In the genomic region with DNA sequence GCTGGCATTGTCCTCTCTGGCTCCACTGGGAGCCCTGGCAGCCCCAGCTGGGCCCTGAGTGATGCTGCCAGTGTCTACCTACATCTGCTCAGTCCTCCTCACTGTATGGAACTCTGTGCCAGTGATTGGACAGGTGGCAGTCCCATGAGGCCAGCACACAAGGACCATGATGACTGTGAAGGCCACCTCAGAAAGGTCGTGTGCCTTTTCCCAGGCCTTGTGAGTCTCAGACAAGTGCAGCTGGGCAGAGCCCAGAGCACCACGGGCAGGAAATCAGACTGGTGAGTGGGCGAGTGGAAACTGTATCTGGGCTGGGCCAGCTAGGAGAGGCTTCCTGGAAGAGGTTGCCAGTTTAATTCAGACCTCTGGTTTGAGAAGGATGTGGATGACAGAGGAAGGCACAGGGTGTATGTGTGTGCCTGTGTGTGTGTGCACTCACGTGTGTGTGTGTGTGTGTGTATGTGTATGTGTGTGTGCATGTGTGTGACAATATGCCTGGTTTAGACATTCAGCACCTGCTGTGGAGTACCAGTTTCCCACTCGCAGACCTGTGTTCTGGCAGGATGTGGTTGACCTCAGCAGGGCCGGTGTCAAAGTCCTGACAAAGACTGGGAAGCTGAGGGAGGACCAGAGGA, we compare ENCODE assay signal across 1 cellular context.
TF ChIP-seq lines count a peak whose summit lies in the region.

No MANE protein-coding gene starts in this region.

TF ChIP-seq in GM12878, 131 proteins besides CTCF, POLR2A, EP300 and RAD21 (continues in another document):
- TF ChIP-seq, protein P1, sequence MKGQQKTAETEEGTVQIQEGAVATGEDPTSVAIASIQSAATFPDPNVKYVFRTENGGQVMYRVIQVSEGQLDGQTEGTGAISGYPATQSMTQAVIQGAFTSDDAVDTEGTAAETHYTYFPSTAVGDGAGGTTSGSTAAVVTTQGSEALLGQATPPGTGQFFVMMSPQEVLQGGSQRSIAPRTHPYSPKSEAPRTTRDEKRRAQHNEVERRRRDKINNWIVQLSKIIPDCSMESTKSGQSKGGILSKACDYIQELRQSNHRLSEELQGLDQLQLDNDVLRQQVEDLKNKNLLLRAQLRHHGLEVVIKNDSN (IDR thresholded peaks at IDR 0.05; ENCODE audit: borderline replicate concordance, extremely low read length, insufficient read depth, low read depth, low read length): no peak
- no peak for TF ChIP-seq EZH2 (IDR thresholded peaks at IDR 0.05; ENCODE audit: borderline replicate concordance, control insufficient read depth, low read depth, low read length)
- no peak for TF ChIP-seq JUNB (IDR thresholded peaks at IDR 0.05)
- TF ChIP-seq ZNF24 (IDR thresholded peaks at IDR 0.05): no peak
- TF ChIP-seq YBX1 (IDR thresholded peaks at IDR 0.05): no peak
- TF ChIP-seq, protein P2, sequence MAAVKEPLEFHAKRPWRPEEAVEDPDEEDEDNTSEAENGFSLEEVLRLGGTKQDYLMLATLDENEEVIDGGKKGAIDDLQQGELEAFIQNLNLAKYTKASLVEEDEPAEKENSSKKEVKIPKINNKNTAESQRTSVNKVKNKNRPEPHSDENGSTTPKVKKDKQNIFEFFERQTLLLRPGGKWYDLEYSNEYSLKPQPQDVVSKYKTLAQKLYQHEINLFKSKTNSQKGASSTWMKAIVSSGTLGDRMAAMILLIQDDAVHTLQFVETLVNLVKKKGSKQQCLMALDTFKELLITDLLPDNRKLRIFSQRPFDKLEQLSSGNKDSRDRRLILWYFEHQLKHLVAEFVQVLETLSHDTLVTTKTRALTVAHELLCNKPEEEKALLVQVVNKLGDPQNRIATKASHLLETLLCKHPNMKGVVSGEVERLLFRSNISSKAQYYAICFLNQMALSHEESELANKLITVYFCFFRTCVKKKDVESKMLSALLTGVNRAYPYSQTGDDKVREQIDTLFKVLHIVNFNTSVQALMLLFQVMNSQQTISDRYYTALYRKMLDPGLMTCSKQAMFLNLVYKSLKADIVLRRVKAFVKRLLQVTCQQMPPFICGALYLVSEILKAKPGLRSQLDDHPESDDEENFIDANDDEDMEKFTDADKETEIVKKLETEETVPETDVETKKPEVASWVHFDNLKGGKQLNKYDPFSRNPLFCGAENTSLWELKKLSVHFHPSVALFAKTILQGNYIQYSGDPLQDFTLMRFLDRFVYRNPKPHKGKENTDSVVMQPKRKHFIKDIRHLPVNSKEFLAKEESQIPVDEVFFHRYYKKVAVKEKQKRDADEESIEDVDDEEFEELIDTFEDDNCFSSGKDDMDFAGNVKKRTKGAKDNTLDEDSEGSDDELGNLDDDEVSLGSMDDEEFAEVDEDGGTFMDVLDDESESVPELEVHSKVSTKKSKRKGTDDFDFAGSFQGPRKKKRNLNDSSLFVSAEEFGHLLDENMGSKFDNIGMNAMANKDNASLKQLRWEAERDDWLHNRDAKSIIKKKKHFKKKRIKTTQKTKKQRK (IDR thresholded peaks at IDR 0.05; ENCODE audit: low read depth, low read length): no peak
- no peak for TF ChIP-seq ZNF384 (IDR thresholded peaks at IDR 0.05; ENCODE audit: borderline replicate concordance, low read depth, low read length)
- no peak for TF ChIP-seq NFIC (IDR thresholded peaks at IDR 0.05; ENCODE audit: low read depth, low read length)
- TF ChIP-seq CBX5 (IDR thresholded peaks at IDR 0.05; ENCODE audit: low read depth): no peak
- no peak for TF ChIP-seq ZSCAN29 (IDR thresholded peaks at IDR 0.05)
- no peak for TF ChIP-seq BMI1 (IDR thresholded peaks at IDR 0.05; ENCODE audit: borderline replicate concordance)
- TF ChIP-seq, protein P3, sequence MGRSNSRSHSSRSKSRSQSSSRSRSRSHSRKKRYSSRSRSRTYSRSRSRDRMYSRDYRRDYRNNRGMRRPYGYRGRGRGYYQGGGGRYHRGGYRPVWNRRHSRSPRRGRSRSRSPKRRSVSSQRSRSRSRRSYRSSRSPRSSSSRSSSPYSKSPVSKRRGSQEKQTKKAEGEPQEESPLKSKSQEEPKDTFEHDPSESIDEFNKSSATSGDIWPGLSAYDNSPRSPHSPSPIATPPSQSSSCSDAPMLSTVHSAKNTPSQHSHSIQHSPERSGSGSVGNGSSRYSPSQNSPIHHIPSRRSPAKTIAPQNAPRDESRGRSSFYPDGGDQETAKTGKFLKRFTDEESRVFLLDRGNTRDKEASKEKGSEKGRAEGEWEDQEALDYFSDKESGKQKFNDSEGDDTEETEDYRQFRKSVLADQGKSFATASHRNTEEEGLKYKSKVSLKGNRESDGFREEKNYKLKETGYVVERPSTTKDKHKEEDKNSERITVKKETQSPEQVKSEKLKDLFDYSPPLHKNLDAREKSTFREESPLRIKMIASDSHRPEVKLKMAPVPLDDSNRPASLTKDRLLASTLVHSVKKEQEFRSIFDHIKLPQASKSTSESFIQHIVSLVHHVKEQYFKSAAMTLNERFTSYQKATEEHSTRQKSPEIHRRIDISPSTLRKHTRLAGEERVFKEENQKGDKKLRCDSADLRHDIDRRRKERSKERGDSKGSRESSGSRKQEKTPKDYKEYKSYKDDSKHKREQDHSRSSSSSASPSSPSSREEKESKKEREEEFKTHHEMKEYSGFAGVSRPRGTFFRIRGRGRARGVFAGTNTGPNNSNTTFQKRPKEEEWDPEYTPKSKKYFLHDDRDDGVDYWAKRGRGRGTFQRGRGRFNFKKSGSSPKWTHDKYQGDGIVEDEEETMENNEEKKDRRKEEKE (IDR thresholded peaks at IDR 0.05): no peak
- no peak for TF ChIP-seq HCFC1 (IDR thresholded peaks at IDR 0.05; ENCODE audit: low read length)
- TF ChIP-seq SIX5 (IDR thresholded peaks at IDR 0.05; ENCODE audit: low read depth, low read length, severe bottlenecking): no peak
- TF ChIP-seq, protein P4, sequence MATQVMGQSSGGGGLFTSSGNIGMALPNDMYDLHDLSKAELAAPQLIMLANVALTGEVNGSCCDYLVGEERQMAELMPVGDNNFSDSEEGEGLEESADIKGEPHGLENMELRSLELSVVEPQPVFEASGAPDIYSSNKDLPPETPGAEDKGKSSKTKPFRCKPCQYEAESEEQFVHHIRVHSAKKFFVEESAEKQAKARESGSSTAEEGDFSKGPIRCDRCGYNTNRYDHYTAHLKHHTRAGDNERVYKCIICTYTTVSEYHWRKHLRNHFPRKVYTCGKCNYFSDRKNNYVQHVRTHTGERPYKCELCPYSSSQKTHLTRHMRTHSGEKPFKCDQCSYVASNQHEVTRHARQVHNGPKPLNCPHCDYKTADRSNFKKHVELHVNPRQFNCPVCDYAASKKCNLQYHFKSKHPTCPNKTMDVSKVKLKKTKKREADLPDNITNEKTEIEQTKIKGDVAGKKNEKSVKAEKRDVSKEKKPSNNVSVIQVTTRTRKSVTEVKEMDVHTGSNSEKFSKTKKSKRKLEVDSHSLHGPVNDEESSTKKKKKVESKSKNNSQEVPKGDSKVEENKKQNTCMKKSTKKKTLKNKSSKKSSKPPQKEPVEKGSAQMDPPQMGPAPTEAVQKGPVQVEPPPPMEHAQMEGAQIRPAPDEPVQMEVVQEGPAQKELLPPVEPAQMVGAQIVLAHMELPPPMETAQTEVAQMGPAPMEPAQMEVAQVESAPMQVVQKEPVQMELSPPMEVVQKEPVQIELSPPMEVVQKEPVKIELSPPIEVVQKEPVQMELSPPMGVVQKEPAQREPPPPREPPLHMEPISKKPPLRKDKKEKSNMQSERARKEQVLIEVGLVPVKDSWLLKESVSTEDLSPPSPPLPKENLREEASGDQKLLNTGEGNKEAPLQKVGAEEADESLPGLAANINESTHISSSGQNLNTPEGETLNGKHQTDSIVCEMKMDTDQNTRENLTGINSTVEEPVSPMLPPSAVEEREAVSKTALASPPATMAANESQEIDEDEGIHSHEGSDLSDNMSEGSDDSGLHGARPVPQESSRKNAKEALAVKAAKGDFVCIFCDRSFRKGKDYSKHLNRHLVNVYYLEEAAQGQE (IDR thresholded peaks at IDR 0.05; ENCODE audit: low read depth, low read length): no peak
- TF ChIP-seq STAT3 (IDR thresholded peaks at IDR 0.05; ENCODE audit: low read depth, low read length): no peak
- TF ChIP-seq, protein P5, sequence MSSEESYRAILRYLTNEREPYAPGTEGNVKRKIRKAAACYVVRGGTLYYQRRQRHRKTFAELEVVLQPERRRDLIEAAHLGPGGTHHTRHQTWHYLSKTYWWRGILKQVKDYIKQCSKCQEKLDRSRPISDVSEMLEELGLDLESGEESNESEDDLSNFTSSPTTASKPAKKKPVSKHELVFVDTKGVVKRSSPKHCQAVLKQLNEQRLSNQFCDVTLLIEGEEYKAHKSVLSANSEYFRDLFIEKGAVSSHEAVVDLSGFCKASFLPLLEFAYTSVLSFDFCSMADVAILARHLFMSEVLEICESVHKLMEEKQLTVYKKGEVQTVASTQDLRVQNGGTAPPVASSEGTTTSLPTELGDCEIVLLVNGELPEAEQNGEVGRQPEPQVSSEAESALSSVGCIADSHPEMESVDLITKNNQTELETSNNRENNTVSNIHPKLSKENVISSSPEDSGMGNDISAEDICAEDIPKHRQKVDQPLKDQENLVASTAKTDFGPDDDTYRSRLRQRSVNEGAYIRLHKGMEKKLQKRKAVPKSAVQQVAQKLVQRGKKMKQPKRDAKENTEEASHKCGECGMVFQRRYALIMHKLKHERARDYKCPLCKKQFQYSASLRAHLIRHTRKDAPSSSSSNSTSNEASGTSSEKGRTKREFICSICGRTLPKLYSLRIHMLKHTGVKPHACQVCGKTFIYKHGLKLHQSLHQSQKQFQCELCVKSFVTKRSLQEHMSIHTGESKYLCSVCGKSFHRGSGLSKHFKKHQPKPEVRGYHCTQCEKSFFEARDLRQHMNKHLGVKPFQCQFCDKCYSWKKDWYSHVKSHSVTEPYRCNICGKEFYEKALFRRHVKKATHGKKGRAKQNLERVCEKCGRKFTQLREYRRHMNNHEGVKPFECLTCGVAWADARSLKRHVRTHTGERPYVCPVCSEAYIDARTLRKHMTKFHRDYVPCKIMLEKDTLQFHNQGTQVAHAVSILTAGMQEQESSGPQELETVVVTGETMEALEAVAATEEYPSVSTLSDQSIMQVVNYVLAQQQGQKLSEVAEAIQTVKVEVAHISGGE (CRISPR knock-in tag; IDR thresholded peaks at IDR 0.05): no peak
- TF ChIP-seq, protein P6, sequence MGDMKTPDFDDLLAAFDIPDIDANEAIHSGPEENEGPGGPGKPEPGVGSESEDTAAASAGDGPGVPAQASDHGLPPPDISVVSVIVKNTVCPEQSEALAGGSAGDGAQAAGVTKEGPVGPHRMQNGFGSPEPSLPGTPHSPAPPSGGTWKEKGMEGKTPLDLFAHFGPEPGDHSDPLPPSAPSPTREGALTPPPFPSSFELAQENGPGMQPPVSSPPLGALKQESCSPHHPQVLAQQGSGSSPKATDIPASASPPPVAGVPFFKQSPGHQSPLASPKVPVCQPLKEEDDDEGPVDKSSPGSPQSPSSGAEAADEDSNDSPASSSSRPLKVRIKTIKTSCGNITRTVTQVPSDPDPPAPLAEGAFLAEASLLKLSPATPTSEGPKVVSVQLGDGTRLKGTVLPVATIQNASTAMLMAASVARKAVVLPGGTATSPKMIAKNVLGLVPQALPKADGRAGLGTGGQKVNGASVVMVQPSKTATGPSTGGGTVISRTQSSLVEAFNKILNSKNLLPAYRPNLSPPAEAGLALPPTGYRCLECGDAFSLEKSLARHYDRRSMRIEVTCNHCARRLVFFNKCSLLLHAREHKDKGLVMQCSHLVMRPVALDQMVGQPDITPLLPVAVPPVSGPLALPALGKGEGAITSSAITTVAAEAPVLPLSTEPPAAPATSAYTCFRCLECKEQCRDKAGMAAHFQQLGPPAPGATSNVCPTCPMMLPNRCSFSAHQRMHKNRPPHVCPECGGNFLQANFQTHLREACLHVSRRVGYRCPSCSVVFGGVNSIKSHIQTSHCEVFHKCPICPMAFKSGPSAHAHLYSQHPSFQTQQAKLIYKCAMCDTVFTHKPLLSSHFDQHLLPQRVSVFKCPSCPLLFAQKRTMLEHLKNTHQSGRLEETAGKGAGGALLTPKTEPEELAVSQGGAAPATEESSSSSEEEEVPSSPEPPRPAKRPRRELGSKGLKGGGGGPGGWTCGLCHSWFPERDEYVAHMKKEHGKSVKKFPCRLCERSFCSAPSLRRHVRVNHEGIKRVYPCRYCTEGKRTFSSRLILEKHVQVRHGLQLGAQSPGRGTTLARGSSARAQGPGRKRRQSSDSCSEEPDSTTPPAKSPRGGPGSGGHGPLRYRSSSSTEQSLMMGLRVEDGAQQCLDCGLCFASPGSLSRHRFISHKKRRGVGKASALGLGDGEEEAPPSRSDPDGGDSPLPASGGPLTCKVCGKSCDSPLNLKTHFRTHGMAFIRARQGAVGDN (IDR thresholded peaks at IDR 0.05): no peak
- TF ChIP-seq MYC (IDR thresholded peaks at IDR 0.05; ENCODE audit: insufficient read depth, insufficient read length, insufficient replicate concordance, low read length, severe bottlenecking): no peak
- TF ChIP-seq MTA3 (IDR thresholded peaks at IDR 0.05; ENCODE audit: borderline replicate concordance, low read length): no peak
- TF ChIP-seq, protein P7, sequence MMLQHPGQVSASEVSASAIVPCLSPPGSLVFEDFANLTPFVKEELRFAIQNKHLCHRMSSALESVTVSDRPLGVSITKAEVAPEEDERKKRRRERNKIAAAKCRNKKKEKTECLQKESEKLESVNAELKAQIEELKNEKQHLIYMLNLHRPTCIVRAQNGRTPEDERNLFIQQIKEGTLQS (IDR thresholded peaks at IDR 0.05; ENCODE audit: borderline replicate concordance, extremely low read depth, low read depth, low read length): no peak
- TF ChIP-seq RCOR1 (conservative IDR thresholded peaks at IDR 0.05; ENCODE audit: low read depth, low read length): no peak
- TF ChIP-seq, protein P8, sequence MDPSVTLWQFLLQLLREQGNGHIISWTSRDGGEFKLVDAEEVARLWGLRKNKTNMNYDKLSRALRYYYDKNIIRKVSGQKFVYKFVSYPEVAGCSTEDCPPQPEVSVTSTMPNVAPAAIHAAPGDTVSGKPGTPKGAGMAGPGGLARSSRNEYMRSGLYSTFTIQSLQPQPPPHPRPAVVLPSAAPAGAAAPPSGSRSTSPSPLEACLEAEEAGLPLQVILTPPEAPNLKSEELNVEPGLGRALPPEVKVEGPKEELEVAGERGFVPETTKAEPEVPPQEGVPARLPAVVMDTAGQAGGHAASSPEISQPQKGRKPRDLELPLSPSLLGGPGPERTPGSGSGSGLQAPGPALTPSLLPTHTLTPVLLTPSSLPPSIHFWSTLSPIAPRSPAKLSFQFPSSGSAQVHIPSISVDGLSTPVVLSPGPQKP (IDR thresholded peaks at IDR 0.05; ENCODE audit: low read depth, low read length): no peak
- TF ChIP-seq TBL1XR1 (IDR thresholded peaks at IDR 0.05; ENCODE audit: low read depth, low read length): no peak
- no peak for TF ChIP-seq PML (IDR thresholded peaks at IDR 0.05; ENCODE audit: low read length)
- no peak for TF ChIP-seq RBBP5 (conservative IDR thresholded peaks at IDR 0.05)
- TF ChIP-seq CREB1 (IDR thresholded peaks at IDR 0.05; ENCODE audit: low read depth): no peak
- no peak for TF ChIP-seq SP1 (IDR thresholded peaks at IDR 0.05; ENCODE audit: low read depth, low read length)
- no peak for TF ChIP-seq PAX8 (IDR thresholded peaks at IDR 0.05)
- no peak for TF ChIP-seq FOXM1 (IDR thresholded peaks at IDR 0.05; ENCODE audit: low read depth, low read length)
- TF ChIP-seq KAT2A (conservative IDR thresholded peaks at IDR 0.05; ENCODE audit: control insufficient read depth, low read depth, low read length): no peak
- TF ChIP-seq, protein P9, sequence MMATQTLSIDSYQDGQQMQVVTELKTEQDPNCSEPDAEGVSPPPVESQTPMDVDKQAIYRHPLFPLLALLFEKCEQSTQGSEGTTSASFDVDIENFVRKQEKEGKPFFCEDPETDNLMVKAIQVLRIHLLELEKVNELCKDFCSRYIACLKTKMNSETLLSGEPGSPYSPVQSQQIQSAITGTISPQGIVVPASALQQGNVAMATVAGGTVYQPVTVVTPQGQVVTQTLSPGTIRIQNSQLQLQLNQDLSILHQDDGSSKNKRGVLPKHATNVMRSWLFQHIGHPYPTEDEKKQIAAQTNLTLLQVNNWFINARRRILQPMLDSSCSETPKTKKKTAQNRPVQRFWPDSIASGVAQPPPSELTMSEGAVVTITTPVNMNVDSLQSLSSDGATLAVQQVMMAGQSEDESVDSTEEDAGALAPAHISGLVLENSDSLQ (IDR thresholded peaks at IDR 0.05): no peak
- no peak for TF ChIP-seq ZNF207 (IDR thresholded peaks at IDR 0.05; ENCODE audit: borderline replicate concordance)
- TF ChIP-seq SMARCA5 (IDR thresholded peaks at IDR 0.05): no peak
- TF ChIP-seq SMAD5 (IDR thresholded peaks at IDR 0.05; ENCODE audit: low read depth): no peak
- TF ChIP-seq SMC3 (IDR thresholded peaks at IDR 0.05; ENCODE audit: borderline replicate concordance, low read length): no peak
